In genomic region chr1:234244482-234244881, GRCh38 we compare ENCODE assay signal across 15 cellular contexts.
DNase-seq lines count a peak whose midpoint lies in the region; ATAC-seq, FAIRE-seq and TF ChIP-seq lines count a peak whose summit lies in the region.
"Had no signal": no experiment of that assay in that cellular context is flagged by ENCODE, and none has a peak within 500 bp of the region (broad histone marks: within the 10 kb centered on the region; RNA-seq: fewer than 3 reads in every experiment).

No MANE protein-coding gene starts in this region.

- SMC1A ChIA-PET in GM12878 (lab: Charles Lee; ENCODE audit: uncharacterized antibody, unreplicated experiment) = interaction anchor here (0.6 to 9.8 kb wide), 12 partner anchors 12 to 1407 kb away, joined by 3 to 86 read pairs (median 3); no protein-coding TSS in a partner anchor

- H3K9me3 ChIP-seq in GM12878 (replicated peaks; ENCODE audit: control insufficient read depth, insufficient read depth, low read length) = peaks cover 2% of the 10 kb centered on the region; the same call in 2 of the 3 replicates
- H3K9me3 ChIP-seq: SK-N-SH had no signal

- no peak for TF ChIP-seq CTCF in GM12878 (IDR thresholded peaks at IDR 0.05 in 2 of 3, conservative IDR thresholded peaks at IDR 0.05 in 1 of 3; ENCODE audit: control insufficient read depth in 2 of 3, extremely low read depth in 1 of 3, insufficient read depth in 1 of 3, low read depth in 3 of 3, low read length in 3 of 3)

- RAD21 ChIA-PET in GM12878 (lab: Charles Lee; ENCODE audit: unreplicated experiment) = interaction anchor here (0.7 to 4.9 kb wide), 8 partner anchors 11 to 347 kb away, joined by 3 to 20 read pairs (median 4); no protein-coding TSS in a partner anchor

- no peaks in the 10 kb centered on the region for H4K20me1 ChIP-seq in GM12878 (ENCODE audit: control insufficient read depth, insufficient read depth)

- no TSS peak for BruUV-seq in GM12878 (replicated peaks; lab: Mats Ljungman, UMichigan)

- POLR2A ChIA-PET in GM12878 (lab: Charles Lee) = interaction anchor here (0.7 to 1.3 kb wide), 6 partner anchors 15 to 647 kb away, joined by 3 to 7 read pairs (median 3); no protein-coding TSS in a partner anchor

- TF ChIP-seq POLR2A in GM12891 (IDR thresholded peaks at IDR 0.05; ENCODE audit: low read depth, low read length) (no peak), GM12878 (IDR thresholded peaks at IDR 0.05; ENCODE audit: low read depth, low read length) (no peak)

- peak overlapping the region; percentile 55 for H3K27ac ChIP-seq in GM12878 (ENCODE audit: control insufficient read depth, insufficient read depth)

- peaks cover 44% of the 10 kb centered on the region for H3K4me1 ChIP-seq in GM12878 (ENCODE audit: control insufficient read depth, insufficient read depth, low read length)

- in situ Hi-C loops in GM12878 (cut with MboI) = no loop called here

- no peaks in the 10 kb centered on the region for H3K36me3 ChIP-seq in GM12878 (ENCODE audit: control insufficient read depth in 2 of 2, insufficient read depth in 2 of 2, low read length in 1 of 2)

- DNase-seq in GM12891 (ENCODE audit: insufficient read length, low spot score) (no peak), GM12878 (ENCODE audit: low read depth, low spot score) (peak; percentile 40), NCI-H345 treated with DMSO at 0.1 percent for 48 hours (lab: John Stamatoyannopoulos, UW; ENCODE audit: unreplicated experiment) (no peak), NCI-H2029 treated with DMSO at 0.1 percent for 48 hours (lab: John Stamatoyannopoulos, UW) (no peak), COLO668 (lab: John Stamatoyannopoulos, UW; ENCODE audit: unreplicated experiment) (no peak), KG1 (lab: John Stamatoyannopoulos, UW) (no peak)
- DNase-seq: GOT3, KBM-7, NCI-H187 treated with DMSO at 0.1 percent for 48 hours, SK-N-SH had no signal

- no peak overlapping the region for H3K9ac ChIP-seq in GM12878 (ENCODE audit: control insufficient read depth, insufficient read depth, low read length)
- H3K9ac ChIP-seq: SK-N-SH had no signal

- FAIRE-seq in GM12891 (lab: Jason Lieb, UNC) = peak; percentile 45
- no peak for FAIRE-seq in GM12878 (lab: Jason Lieb, UNC)
- FAIRE-seq: endothelial cell of umbilical vein, keratinocyte had no signal

- no peak overlapping the region for H2AFZ ChIP-seq in GM12878 (ENCODE audit: control insufficient read depth, low read depth, low read length)

- 0 out of 2 replicates have a peak overlapping the region, but pooled peaks have one; percentile 18 for H3K4me3 ChIP-seq in GM12878

- H3K4me2 ChIP-seq in GM12878 (ENCODE audit: control insufficient read depth, insufficient read depth) = peak overlapping the region; percentile 64
- H3K4me2 ChIP-seq: SK-N-SH had no signal

- CTCF ChIA-PET in GM12878 (lab: Yijun Ruan, JAX) = interaction anchor here (1.3 to 6.6 kb wide), 6 partner anchors 14 to 65 kb away, joined by 5 to 33 read pairs (median 10); no protein-coding TSS in a partner anchor

- H3K27me3 ChIP-seq in GM12878 (replicated peaks in 1 of 2; ENCODE audit: control insufficient read depth in 2 of 2, insufficient read depth in 2 of 2, low read length in 1 of 2) = no peaks in the 10 kb centered on the region

- no peaks in the 10 kb centered on the region for H3K79me2 ChIP-seq in GM12878 (ENCODE audit: control insufficient read depth, insufficient read depth, low read length)

- ATAC-seq in GM19463 (IDR thresholded peaks at IDR 0.05; ENCODE audit: unreplicated experiment) (peak; percentile 23), HG03175 (IDR thresholded peaks at IDR 0.05; ENCODE audit: unreplicated experiment) (peak; percentile 26), GM12878 (peak; percentile 45)
- ATAC-seq: activated CD8-positive, alpha-beta memory T cell treated with anti-CD3 and anti-CD28 coated beads, Interleukin-2, amount 10 ng/mL, durations not matched to agents 7 days and 5 days had no signal

- peak; percentile 88 to 97 for TF ChIP-seq EP300 in GM12878 (IDR thresholded peaks at IDR 0.05; ENCODE audit: borderline replicate concordance in 1 of 2, control insufficient read depth in 1 of 2, low read depth in 2 of 2, low read length in 2 of 2)

- intact Hi-C loops in GM12878 (cut with micrococcal nuclease; ENCODE audit: unreplicated experiment) = no loop called here

- no peak for TF ChIP-seq RAD21 in GM12878 (IDR thresholded peaks at IDR 0.05; ENCODE audit: insufficient read depth, low read depth, low read length)

TF ChIP-seq in GM12891, 5 proteins besides CTCF, POLR2A, EP300 and RAD21:
- TF ChIP-seq SPI1 (IDR thresholded peaks at IDR 0.05; ENCODE audit: low read depth, low read length) (peak; percentile 94), POU2F2 (IDR thresholded peaks at IDR 0.05; ENCODE audit: low read depth, low read length) (no peak)

TF ChIP-seq in GM12878, 131 proteins besides CTCF, POLR2A, EP300 and RAD21 (continues in another document):
- TF ChIP-seq FOXM1 (IDR thresholded peaks at IDR 0.05; ENCODE audit: low read depth, low read length) = peak; percentile 83; the same call in 1 of the 2 replicates
- 0 out of 2 replicates have a peak, but pooled peaks have one; percentile 40 for TF ChIP-seq PAX5 (IDR thresholded peaks at IDR 0.05; ENCODE audit: borderline replicate concordance, low read depth, low read length)
- TF ChIP-seq IKZF2 (IDR thresholded peaks at IDR 0.05) = peak; percentile 82 to 84
- TF ChIP-seq NR2C2 (IDR thresholded peaks at IDR 0.05; ENCODE audit: borderline replicate concordance, control insufficient read depth, insufficient read length, low read depth) = no peak
- TF ChIP-seq RCOR1 (conservative IDR thresholded peaks at IDR 0.05; ENCODE audit: low read depth, low read length) = no peak
- peak; percentile 46 for TF ChIP-seq ATF7 (IDR thresholded peaks at IDR 0.05; ENCODE audit: low read depth)
- peak; percentile 47; the same call in 1 of the 2 replicates for TF ChIP-seq JUND (IDR thresholded peaks at IDR 0.05; ENCODE audit: low read depth, low read length)
- TF ChIP-seq KAT2A (conservative IDR thresholded peaks at IDR 0.05; ENCODE audit: control insufficient read depth, low read depth, low read length) = no peak
- TF ChIP-seq CUX1 (IDR thresholded peaks at IDR 0.05; ENCODE audit: insufficient replicate concordance, low read depth, low read length) = peak; percentile 38
- TF ChIP-seq TCF12 (IDR thresholded peaks at IDR 0.05; ENCODE audit: low read depth, low read length) = no peak
- peak; percentile 89 for TF ChIP-seq IRF4 (IDR thresholded peaks at IDR 0.05; ENCODE audit: low read depth, low read length)
- no peak for TF ChIP-seq YBX1 (IDR thresholded peaks at IDR 0.05)
- TF ChIP-seq ZNF24 (IDR thresholded peaks at IDR 0.05) = peak; percentile 52; the same call in 1 of the 2 replicates
- no peak; a peak in 1 of 4 replicates for TF ChIP-seq ETV6 (conservative IDR thresholded peaks at IDR 0.05 in 1 of 2, IDR thresholded peaks at IDR 0.05 in 1 of 2; ENCODE audit: borderline replicate concordance in 1 of 2, low read depth in 1 of 2)
- peak; percentile 58 for TF ChIP-seq IKZF1 (conservative IDR thresholded peaks at IDR 0.05)
- peak; percentile 72 for TF ChIP-seq BMI1 (IDR thresholded peaks at IDR 0.05; ENCODE audit: borderline replicate concordance)
- TF ChIP-seq RUNX3 (IDR thresholded peaks at IDR 0.05; ENCODE audit: low read length) = peak; percentile 72
- TF ChIP-seq GABPA (IDR thresholded peaks at IDR 0.05; ENCODE audit: low read depth) = peak; percentile 40; the same call in 1 of the 2 replicates
- TF ChIP-seq BHLHE40 (IDR thresholded peaks at IDR 0.05; ENCODE audit: borderline replicate concordance in 1 of 2, low read depth in 2 of 2, low read length in 1 of 2) = 0 out of 4 replicates have a peak, but pooled peaks of 1 of the 2 experiments have one; percentile 25
- peak; percentile 87 for TF ChIP-seq NFIC (IDR thresholded peaks at IDR 0.05; ENCODE audit: low read depth, low read length)
- TF ChIP-seq MTA3 (IDR thresholded peaks at IDR 0.05; ENCODE audit: borderline replicate concordance, low read length) = peak; percentile 80; the same call in 1 of the 2 replicates
- TF ChIP-seq RELA (IDR thresholded peaks at IDR 0.05; ENCODE audit: borderline replicate concordance, partially characterized antibody) = peak; percentile 63
